Comparison of ENCODE assay signal across 8 cellular contexts in genomic region chrX:19517965-19518364, GRCh38. TPM values are rescaled to one million over a fixed set of nuclear protein-coding genes. Genes with fewer than 3 reads are reported as not detected.
"Had no signal": no experiment of that assay in that cellular context is flagged by ENCODE, and none has a peak within 500 bp of the region (broad histone marks: within the 10 kb centered on the region; RNA-seq: fewer than 3 reads in every experiment).

No MANE protein-coding gene starts in this region.

- H3K27ac ChIP-seq: GM23248 had no signal

- DNase-seq: GM23248, GOT3, H7, H9, HCEC 1CT, HFFc6 had no signal

- H3K4me3 ChIP-seq: GM23248, GM23338, HAP-1 had no signal

- H3K36me3 ChIP-seq: HAP-1 had no signal

- H3K9me3 ChIP-seq: HAP-1 had no signal

RNA-seq across cellular contexts. Expression of gene MAP3K15, which starts 2.7 kb away (rescaled TPM):
- total RNA-seq: GM23248 had no signal
- polyA plus RNA-seq: GM23248 had no signal
